Comparison of ENCODE assay signal across 14 cellular contexts in the genomic region with DNA sequence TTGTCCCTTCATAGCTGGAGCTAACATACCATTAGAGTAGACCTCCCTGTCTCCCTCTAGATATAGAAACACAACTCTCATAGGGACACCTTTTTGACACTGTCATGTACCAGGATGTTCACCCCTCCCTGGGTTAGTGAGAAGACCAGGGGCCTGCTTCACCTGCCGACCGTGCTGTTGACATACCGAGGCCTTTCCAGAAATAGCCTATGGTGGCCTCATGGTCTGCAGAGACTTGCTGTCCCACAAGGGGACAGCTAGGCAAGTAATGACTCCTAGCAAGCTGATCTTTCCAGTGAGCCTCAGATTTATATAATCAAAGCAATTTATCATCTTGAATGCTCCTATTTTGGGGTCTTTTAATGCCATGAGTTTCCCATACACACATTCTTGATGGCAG. TPM values are rescaled to one million over a fixed set of nuclear protein-coding genes. Genes with fewer than 3 reads are reported as not detected.
DNase-seq lines count a peak whose midpoint lies in the region; ATAC-seq, FAIRE-seq and TF ChIP-seq lines count a peak whose summit lies in the region.
"Had no signal": no experiment of that assay in that cellular context is flagged by ENCODE, and none has a peak within 500 bp of the region (broad histone marks: within the 10 kb centered on the region; RNA-seq: fewer than 3 reads in every experiment).

No MANE protein-coding gene starts in this region.

- H4K20me1 ChIP-seq in HepG2 (ENCODE audit: insufficient read depth, low read length) (no peaks in the 10 kb centered on the region), K562 (replicated peaks; ENCODE audit: control insufficient read depth, insufficient read depth, low read length) (no peaks in the 10 kb centered on the region; the same call in 1 of the 2 replicates)

- ATAC-seq in HepG2 (peak; percentile 48), right lobe of liver (no peak), K562 (no peak), memory B cell (ENCODE audit: low read depth) (no peak)
- ATAC-seq: A549 had no signal

- no TSS peak for BruUV-seq in HepG2 (replicated peaks; lab: Mats Ljungman, UMichigan)
- no TSS peak for BruUV-seq in K562 (replicated peaks; lab: Mats Ljungman, UMichigan)

- CTCF ChIA-PET in HepG2 (lab: Yijun Ruan, JAX; ENCODE audit: low intra/inter-chr PET ratio, low total read pairs) = no interaction called here
- CTCF ChIA-PET in K562 (lab: Yijun Ruan, JAX; ENCODE audit: low intra/inter-chr PET ratio) = no interaction called here

- TF ChIP-seq EP300 in HepG2 (IDR thresholded peaks at IDR 0.05; ENCODE audit: low read depth in 2 of 2, low read length in 2 of 2) (no peak), HepG2 (CRISPR knock-in tag; IDR thresholded peaks at IDR 0.05; ENCODE audit: borderline replicate concordance) (no peak), K562 (IDR thresholded peaks at IDR 0.05; ENCODE audit: low read length) (no peak)

- peak overlapping the region; percentile 35 for H3K27ac Mint-ChIP-seq in memory B cell
- H3K27ac Mint-ChIP-seq: CD4-positive, alpha-beta memory T cell had no signal

- H3K36me3 Mint-ChIP-seq in memory B cell = peaks cover 37% of the 10 kb centered on the region

- no peaks in the 10 kb centered on the region for H3K9me1 ChIP-seq in K562 (ENCODE audit: control insufficient read depth, insufficient read depth, low read length)

- no peak overlapping the region for H3K4me2 ChIP-seq in HepG2 (ENCODE audit: low read depth, low read length)
- no peak overlapping the region for H3K4me2 ChIP-seq in K562 (ENCODE audit: insufficient read depth, low read length)
- H3K4me2 ChIP-seq: A549 had no signal

- H3K4me3 Mint-ChIP-seq in memory B cell = no peak overlapping the region
- H3K4me3 Mint-ChIP-seq: CD4-positive, alpha-beta memory T cell had no signal

- no peak for DNase-seq in HepG2 (ENCODE audit: low spot score)
- DNase-seq in right lobe of liver = no peak
- no peak for DNase-seq in K562 (ENCODE audit: extremely low read depth in 1 of 4, low spot score in 3 of 4)
- DNase-seq in memory B cell (ENCODE audit: low spot score in 2 of 2) = no peak
- no peak for DNase-seq in epidermal melanocyte (ENCODE audit: insufficient read length, low spot score)
- DNase-seq in NCI-H1105 treated with DMSO at 0.1 percent for 48 hours (lab: John Stamatoyannopoulos, UW) = no peak
- DNase-seq: BE2C; CD4-positive, alpha-beta memory T cell; DMS79; GOT3 had no signal

- POLR2A ChIA-PET in HepG2 (lab: Yijun Ruan, JAX) (no interaction called here), K562 (lab: Yijun Ruan, JAX) (interaction anchor here (0.7 to 4.3 kb wide), 3 partner anchors 10 to 131 kb away, joined by 3 to 18 read pairs (median 6); no protein-coding TSS in a partner anchor)

- intact Hi-C loops in HepG2 (cut with micrococcal nuclease; ENCODE audit: unreplicated experiment) (no loop called here), right lobe of liver (cut with DNase I) (no loop called here), K562 (cut with micrococcal nuclease) (no loop called here)

- H3K27me3 ChIP-seq in HepG2 (ENCODE audit: control insufficient read depth in 1 of 2, insufficient read depth in 2 of 2, low read length in 2 of 2) (no peaks in the 10 kb centered on the region; a peak in 1 of 5 replicates), right lobe of liver (no peaks in the 10 kb centered on the region), K562 (ENCODE audit: control insufficient read depth in 2 of 2, insufficient read depth in 2 of 2, low read length in 2 of 2) (no peaks in the 10 kb centered on the region)
- H3K27me3 ChIP-seq: BE2C had no signal

- no peaks in the 10 kb centered on the region for H3K9me3 Mint-ChIP-seq in memory B cell

- no peak overlapping the region for H3K4me3 ChIP-seq in HepG2 (replicated peaks in 1 of 3; ENCODE audit: insufficient read depth in 1 of 3, low read depth in 2 of 3, low read length in 3 of 3)
- no peak overlapping the region for H3K4me3 ChIP-seq in right lobe of liver
- H3K4me3 ChIP-seq in K562 = no peak overlapping the region
- H3K4me3 ChIP-seq: A549, HAP-1 had no signal

- WGBS in HepG2 (ENCODE audit: low lambda C conversion rate) = 85% methylated on average over 3 of the region's 3 CpGs
- 85% methylated on average over 3 of the region's 3 CpGs for WGBS in right lobe of liver (ENCODE audit: insufficient coverage, low coverage, low lambda C conversion rate, missing lambda C conversion rate)
- 67% methylated on average over 3 of the region's 3 CpGs for WGBS in K562 (ENCODE audit: insufficient coverage, low coverage, missing lambda C conversion rate)

- H3K79me2 ChIP-seq in HepG2 (ENCODE audit: insufficient read depth, low read length) = peaks cover 4% of the 10 kb centered on the region
- H3K79me2 ChIP-seq in K562 (ENCODE audit: control insufficient read depth, insufficient read depth, low read length) = peaks cover 52% of the 10 kb centered on the region

- H3K27me3 Mint-ChIP-seq in memory B cell = no peaks in the 10 kb centered on the region

- in situ Hi-C loops in HepG2 (cut with HindIII; ENCODE audit: extremely low pct_ligation_motif_present, low pct_unique_long_range_greater_than_20kb) = no loop called here
- in situ Hi-C loops in K562 (cut with MboI) = no loop called here

- H3K9ac ChIP-seq in HepG2 (ENCODE audit: insufficient read depth, low read depth, low read length) = no peak overlapping the region
- no peak overlapping the region for H3K9ac ChIP-seq in K562 (ENCODE audit: insufficient read depth in 1 of 2, low read depth in 2 of 2, low read length in 2 of 2)

- TF ChIP-seq CTCF in HepG2 (CRISPR knock-in tag; IDR thresholded peaks at IDR 0.05) (no peak), right lobe of liver (IDR thresholded peaks at IDR 0.05) (no peak), K562 (IDR thresholded peaks at IDR 0.05 in 2 of 3, conservative IDR thresholded peaks at IDR 0.05 in 1 of 3; ENCODE audit: insufficient read depth in 2 of 3, low read depth in 1 of 3, low read length in 3 of 3) (no peak)

- TF ChIP-seq POLR2A in HepG2 (IDR thresholded peaks at IDR 0.05; ENCODE audit: insufficient read depth in 1 of 2, low read depth in 2 of 2, low read length in 2 of 2) (no peak), right lobe of liver (IDR thresholded peaks at IDR 0.05) (no peak), K562 (conservative IDR thresholded peaks at IDR 0.05) (no peak)

- no peaks in the 10 kb centered on the region for H3K36me3 ChIP-seq in HepG2 (replicated peaks in 1 of 2; ENCODE audit: control insufficient read depth in 1 of 2, insufficient read depth in 2 of 2, low read length in 2 of 2)
- no peaks in the 10 kb centered on the region for H3K36me3 ChIP-seq in right lobe of liver
- peaks cover 20% of the 10 kb centered on the region; the same call in 2 of the 3 replicates for H3K36me3 ChIP-seq in K562 (ENCODE audit: control insufficient read depth, insufficient read depth, low read length)
- H3K36me3 ChIP-seq: BE2C, HAP-1 had no signal

- peaks cover 3% of the 10 kb centered on the region; the same call in 1 of the 2 replicates for H3K9me3 ChIP-seq in HepG2 (ENCODE audit: low read length)
- no peaks in the 10 kb centered on the region for H3K9me3 ChIP-seq in right lobe of liver
- peaks cover 6% of the 10 kb centered on the region for H3K9me3 ChIP-seq in K562 (replicated peaks; ENCODE audit: control insufficient read depth, insufficient read depth, low read depth, low read length)
- H3K9me3 ChIP-seq: BE2C had no signal

- TF ChIP-seq RAD21 in HepG2 (CRISPR knock-in tag; IDR thresholded peaks at IDR 0.05) (no peak), K562 (CRISPR knock-in tag; conservative IDR thresholded peaks at IDR 0.05 in 1 of 2, IDR thresholded peaks at IDR 0.05 in 1 of 2) (no peak)

- H3K4me1 ChIP-seq in HepG2 (ENCODE audit: insufficient read depth, low read length) = no peaks in the 10 kb centered on the region
- no peaks in the 10 kb centered on the region for H3K4me1 ChIP-seq in right lobe of liver
- H3K4me1 ChIP-seq in K562 (replicated peaks in 1 of 2; ENCODE audit: control insufficient read depth in 2 of 2, insufficient read depth in 2 of 2, low read length in 2 of 2) = peaks cover 21 to 25% of the 10 kb centered on the region in 2 experiments
- H3K4me1 ChIP-seq: A549, BE2C, HAP-1 had no signal

- peaks cover 34% of the 10 kb centered on the region for H3K4me1 Mint-ChIP-seq in memory B cell

- no peak overlapping the region for H2AFZ ChIP-seq in HepG2 (ENCODE audit: low read length)
- no peak overlapping the region for H2AFZ ChIP-seq in K562 (ENCODE audit: low read depth, low read length)

- FAIRE-seq in HepG2 (lab: Jason Lieb, UNC) (no peak), K562 (lab: Jason Lieb, UNC) (no peak)
- FAIRE-seq: A549, GM12892 had no signal

- no peak overlapping the region for H3K27ac ChIP-seq in HepG2 (ENCODE audit: extremely low read length, insufficient read depth, low read length)
- H3K27ac ChIP-seq in right lobe of liver = no peak overlapping the region
- H3K27ac ChIP-seq in K562 (ENCODE audit: extremely low read depth, low read depth, low read length) = no peak overlapping the region
- H3K27ac ChIP-seq: A549, C4-2B had no signal

RNA-seq across cellular contexts. Expression of a gene that starts 15.0 kb away (rescaled TPM):
- total RNA-seq in HepG2 (2016; rRNA removed; fragmentation: Illumina TruSeq; extraction: Trizol) (2.4 and 3.7 TPM in 2 replicates), right lobe of liver (10 to 100 TPM in 4 of 6 experiments, 1 to 10 TPM in 2; 7.3 to 13.0 (median 10.3) TPM), K562 (2014; rRNA removed) (17.2 and 20.6 TPM in 2 replicates), K562 (2014; rRNA removed; fragmentation: Illumina TruSeq; extraction: Trizol) (9.3 and 10.2 TPM in 2 replicates), K562 (2015; rRNA removed; fragmentation: Illumina TruSeq; extraction: Trizol) (12.1 and 13.8 TPM in 2 replicates), K562 (2021) (23.1 and 24.2 TPM in 2 replicates)
- 0.71 and 1.2 TPM in 2 replicates for total RNA-seq in HepG2 (2016; cell fraction: cytosol; rRNA removed; fragmentation: Illumina TruSeq; extraction: Trizol; ENCODE audit: low read depth)
- 2.5 and 4.2 TPM in 2 replicates for total RNA-seq in HepG2 (2016; cell fraction: insoluble cytoplasmic fraction; rRNA removed; fragmentation: Illumina TruSeq; extraction: Trizol)
- total RNA-seq in HepG2 (2016; cell fraction: membrane; rRNA removed; fragmentation: Illumina TruSeq; extraction: Trizol) = 2.2 and 2.8 TPM in 2 replicates
- total RNA-seq in HepG2 (2016; cell fraction: nucleus; rRNA removed; fragmentation: Illumina TruSeq; extraction: Trizol) = 2.8 and 5.7 TPM in 2 replicates
- polyA plus RNA-seq in HepG2 (2011; rRNA removed) (9.5 and 9.8 TPM in 2 replicates), K562 (2011; rRNA removed) (6.1 and 9.4 TPM in 2 replicates), K562 (2014; fragmentation: Illumina TruSeq; extraction: Trizol) (15.3 and 21.4 TPM in 2 replicates), K562 (2014; fragmentation: Nextera tagmentation; extraction: Ambion mirVana) (under 1 TPM; 0.92 to 0.98 TPM), K562 (2014; rRNA removed) (13.5 and 19.4 TPM in 2 replicates)
- polyA plus RNA-seq in HepG2 (2011; cell fraction: cytosol; rRNA removed) = 8.8 and 10.7 TPM in 2 replicates
- polyA plus RNA-seq in HepG2 (2011; cell fraction: nucleus; rRNA removed) = 13.1 TPM in 2 replicates
- polyA plus RNA-seq in HepG2 (2012) = 8.9 and 17.1 TPM in 2 replicates
- polyA plus RNA-seq in HepG2 (2016; cell fraction: cytosol; fragmentation: Illumina TruSeq; extraction: Trizol; ENCODE audit: low read depth) = 1.00 and 1.1 TPM in 2 replicates
- 4.4 and 5.2 TPM in 2 replicates for polyA plus RNA-seq in HepG2 (2016; cell fraction: insoluble cytoplasmic fraction; fragmentation: Illumina TruSeq; extraction: Trizol; ENCODE audit: low read depth)
- 2.5 and 3.0 TPM in 2 replicates for polyA plus RNA-seq in HepG2 (2016; cell fraction: membrane; fragmentation: Illumina TruSeq; extraction: Trizol; ENCODE audit: low read depth)
- polyA plus RNA-seq in HepG2 (2016; cell fraction: nucleus; fragmentation: Illumina TruSeq; extraction: Trizol; ENCODE audit: insufficient read depth, low read depth) = 9.7 and 10.1 TPM in 2 replicates
- polyA minus RNA-seq in HepG2 (2011; rRNA and poly(A)+ RNA removed; ENCODE audit: low replicate concordance) = 4.3 and 12.2 TPM in 2 replicates
- 6.2 and 7.4 TPM in 2 replicates for polyA minus RNA-seq in HepG2 (2011; cell fraction: cytosol; rRNA and poly(A)+ RNA removed)
- 13.1 and 17.1 TPM in 2 replicates for polyA minus RNA-seq in HepG2 (2011; cell fraction: nucleus; rRNA and poly(A)+ RNA removed)
- 37.6 and 49.9 TPM in 2 replicates for total RNA-seq in K562 (2011; cell fraction: chromatin; rRNA removed; ENCODE audit: low replicate concordance)
- total RNA-seq in K562 (2011; cell fraction: nucleolus; rRNA removed) = 23.3 and 28.0 TPM in 2 replicates
- 34.2 and 58.8 TPM in 2 replicates for total RNA-seq in K562 (2011; cell fraction: nucleoplasm; rRNA removed)
- polyA plus RNA-seq in K562 (2011; cell fraction: cytosol; rRNA removed) = 5.7 and 25.9 TPM in 2 replicates
- polyA plus RNA-seq in K562 (2011; cell fraction: nucleus; rRNA removed) = 9.8 and 25.2 TPM in 2 replicates
- polyA plus RNA-seq in K562 (2012) = 15.2 and 17.9 TPM in 2 replicates
- polyA minus RNA-seq in K562 (2011; rRNA and poly(A)+ RNA removed) = 4.9 and 9.7 TPM in 2 replicates
- polyA minus RNA-seq in K562 (2011; cell fraction: cytosol; rRNA and poly(A)+ RNA removed) = 5.5 and 9.4 TPM in 2 replicates
- 9.3 and 15.9 TPM in 2 replicates for polyA minus RNA-seq in K562 (2011; cell fraction: nucleus; rRNA and poly(A)+ RNA removed)
